In the genomic region with DNA sequence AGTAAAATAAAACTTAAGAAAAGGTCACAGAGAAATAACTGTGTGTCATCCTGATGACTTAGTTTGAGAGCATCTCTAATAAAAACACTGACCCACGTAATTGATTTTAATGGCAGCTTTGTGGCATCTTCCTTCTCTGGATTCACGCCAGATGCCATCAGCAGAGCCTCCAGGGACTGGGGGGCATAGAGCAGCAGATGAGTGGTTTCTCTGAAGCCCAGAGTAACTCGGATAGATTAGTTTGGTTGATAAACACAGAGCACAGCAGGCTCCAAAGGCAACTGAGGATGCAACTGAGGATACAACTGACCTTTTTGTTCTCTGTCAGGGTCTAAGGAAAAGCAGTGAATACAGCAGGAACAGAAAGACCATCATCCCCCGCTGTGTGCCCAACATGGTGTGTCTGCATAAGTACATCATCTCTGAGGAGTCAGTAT, we compare ENCODE assay signal across 15 cellular contexts.
A peak's percentile ranks its signal among the peaks of the same experiment; 100 is the strongest.
DNase-seq lines count a peak whose midpoint lies in the region; ATAC-seq, FAIRE-seq and TF ChIP-seq lines count a peak whose summit lies in the region.
"Had no signal": no experiment of that assay in that cellular context is flagged by ENCODE, and none has a peak within 500 bp of the region (broad histone marks: within the 10 kb centered on the region; RNA-seq: fewer than 3 reads in every experiment).

No MANE protein-coding gene starts in this region.

- no peak overlapping the region for H3K4me3 ChIP-seq in kidney (ENCODE audit: low read length in 2 of 2)
- H3K4me3 ChIP-seq: lower lobe of right lung, psoas muscle, thoracic aorta had no signal

- no peak overlapping the region for H3K27ac ChIP-seq in kidney (ENCODE audit: low read depth in 2 of 2, low read length in 2 of 2)
- H3K27ac ChIP-seq: foreskin keratinocyte, lower lobe of right lung, psoas muscle, thoracic aorta had no signal

- H3K4me1 ChIP-seq in kidney (ENCODE audit: control insufficient read depth in 1 of 2, insufficient read depth in 1 of 2, low read depth in 1 of 2, low read length in 2 of 2): no peaks in the 10 kb centered on the region
- H3K4me1 ChIP-seq: foreskin keratinocyte, lower lobe of right lung, psoas muscle had no signal

- no peaks in the 10 kb centered on the region for H3K9me3 Mint-ChIP-seq in activated T-helper 2 cell treated with anti-CD3 and anti-CD28 coated beads, Interferon-gamma antibody, Interleukin-2, Interleukin-4, amounts not matched to agents 10 μg/mL and 5 μg/mL and 100 μg/mL, durations not matched to agents 14 hours and 24 hours and 36 hours
- H3K9me3 Mint-ChIP-seq: activated CD4-positive, alpha-beta T cell treated with anti-CD3 and anti-CD28 coated beads, Interleukin-2, amount 10 ng/mL, durations not matched to agents 24 days and 14 days; activated naive CD4-positive, alpha-beta T cell treated with anti-CD3 and anti-CD28 coated beads for 36 hours had no signal

- no peaks in the 10 kb centered on the region for H3K9me3 ChIP-seq in kidney (ENCODE audit: control insufficient read depth in 1 of 2, low read length in 2 of 2)
- H3K9me3 ChIP-seq: lower lobe of right lung, psoas muscle, thoracic aorta had no signal

- no peaks in the 10 kb centered on the region for H3K27me3 Mint-ChIP-seq in activated T-helper 2 cell treated with anti-CD3 and anti-CD28 coated beads, Interferon-gamma antibody, Interleukin-2, Interleukin-4, amounts not matched to agents 10 μg/mL and 5 μg/mL and 100 μg/mL, durations not matched to agents 14 hours and 24 hours and 36 hours (ENCODE audit: low read depth)
- H3K27me3 Mint-ChIP-seq: activated CD4-positive, alpha-beta T cell treated with anti-CD3 and anti-CD28 coated beads, Interleukin-2, amount 10 ng/mL, durations not matched to agents 24 days and 14 days had no signal

- ATAC-seq in SK-N-SH treated with all-trans-retinoic acid at 6 μM for 48 hours (peak; percentile 74), GM21528 (IDR thresholded peaks at IDR 0.05; ENCODE audit: low FRiP score, unreplicated experiment) (no peak)
- ATAC-seq: foreskin keratinocyte, lower lobe of right lung, psoas muscle had no signal

- FAIRE-seq in kidney (lab: Jason Lieb, UNC): no peak

- H3K27ac Mint-ChIP-seq in activated T-helper 2 cell treated with anti-CD3 and anti-CD28 coated beads, Interferon-gamma antibody, Interleukin-2, Interleukin-4, amounts not matched to agents 10 μg/mL and 5 μg/mL and 100 μg/mL, durations not matched to agents 14 hours and 24 hours and 36 hours: no peak overlapping the region
- H3K27ac Mint-ChIP-seq: activated CD4-positive, alpha-beta T cell treated with anti-CD3 and anti-CD28 coated beads, Interleukin-2, amount 10 ng/mL, durations not matched to agents 24 days and 14 days; activated naive CD4-positive, alpha-beta T cell treated with anti-CD3 and anti-CD28 coated beads for 36 hours had no signal

- intact Hi-C loops in kidney (cut with DNase I): no loop called here
- intact Hi-C loops in activated T-helper 2 cell treated with anti-CD3 and anti-CD28 coated beads, Interferon-gamma antibody, Interleukin-2, Interleukin-4, amounts not matched to agents 10 μg/mL and 5 μg/mL and 100 μg/mL, durations not matched to agents 14 hours and 24 hours and 36 hours (cut with micrococcal nuclease): no loop called here

- no peaks in the 10 kb centered on the region for H3K36me3 ChIP-seq in kidney (ENCODE audit: control insufficient read depth in 1 of 2, insufficient read depth in 2 of 2, low read length in 2 of 2)

- peak; percentile 44 for DNase-seq in COR-L47 (lab: John Stamatoyannopoulos, UW)
- peak; percentile 82 for DNase-seq in M059J (ENCODE audit: low read depth)
- DNase-seq in kidney glomerular epithelial cell (lab: John Stamatoyannopoulos, UW): peak; percentile 16
- DNase-seq in NCI-H2029 (lab: John Stamatoyannopoulos, UW): no peak
- no peak for DNase-seq in kidney
- DNase-seq in activated T-helper 2 cell treated with anti-CD3 and anti-CD28 coated beads, Interferon-gamma antibody, Interleukin-2, Interleukin-4, amounts not matched to agents 10 μg/mL and 5 μg/mL and 100 μg/mL, durations not matched to agents 14 hours and 24 hours and 36 hours (ENCODE audit: low spot score): no peak
- DNase-seq: activated CD4-positive, alpha-beta T cell treated with anti-CD3 and anti-CD28 coated beads, Interleukin-2, amount 10 ng/mL, durations not matched to agents 24 days and 14 days; activated naive CD4-positive, alpha-beta T cell treated with anti-CD3 and anti-CD28 coated beads for 36 hours; foreskin keratinocyte; lower lobe of right lung; NCI-H226; psoas muscle had no signal

- H3K4me1 Mint-ChIP-seq in activated T-helper 2 cell treated with anti-CD3 and anti-CD28 coated beads, Interferon-gamma antibody, Interleukin-2, Interleukin-4, amounts not matched to agents 10 μg/mL and 5 μg/mL and 100 μg/mL, durations not matched to agents 14 hours and 24 hours and 36 hours (ENCODE audit: low read depth): peaks cover 7% of the 10 kb centered on the region

- H3K4me3 Mint-ChIP-seq in activated T-helper 2 cell treated with anti-CD3 and anti-CD28 coated beads, Interferon-gamma antibody, Interleukin-2, Interleukin-4, amounts not matched to agents 10 μg/mL and 5 μg/mL and 100 μg/mL, durations not matched to agents 14 hours and 24 hours and 36 hours (ENCODE audit: low read depth): no peak overlapping the region
- H3K4me3 Mint-ChIP-seq: activated CD4-positive, alpha-beta T cell treated with anti-CD3 and anti-CD28 coated beads, Interleukin-2, amount 10 ng/mL, durations not matched to agents 24 days and 14 days; activated naive CD4-positive, alpha-beta T cell treated with anti-CD3 and anti-CD28 coated beads for 36 hours had no signal

- H3K9ac ChIP-seq in kidney (ENCODE audit: low read length in 2 of 2): no peak overlapping the region

- H3K36me3 Mint-ChIP-seq in activated T-helper 2 cell treated with anti-CD3 and anti-CD28 coated beads, Interferon-gamma antibody, Interleukin-2, Interleukin-4, amounts not matched to agents 10 μg/mL and 5 μg/mL and 100 μg/mL, durations not matched to agents 14 hours and 24 hours and 36 hours (ENCODE audit: low read depth): no peaks in the 10 kb centered on the region

- TF ChIP-seq CTCF in kidney (IDR thresholded peaks at IDR 0.05; ENCODE audit: borderline replicate concordance, extremely low read depth, insufficient read depth): no peak

TF ChIP-seq in SK-N-SH treated with all-trans-retinoic acid at 6 μM for 48 hours, 23 proteins besides CTCF, POLR2A, EP300 and RAD21:
- TF ChIP-seq TCF4 (CRISPR knock-in tag; IDR thresholded peaks at IDR 0.05; ENCODE audit: borderline replicate concordance) (no peak), ZNF8 (CRISPR knock-in tag; IDR thresholded peaks at IDR 0.05) (no peak), ZC3H10 (CRISPR knock-in tag; IDR thresholded peaks at IDR 0.05) (no peak), ZFP3 (CRISPR knock-in tag; IDR thresholded peaks at IDR 0.05) (no peak)
- TF ChIP-seq, protein P1, sequence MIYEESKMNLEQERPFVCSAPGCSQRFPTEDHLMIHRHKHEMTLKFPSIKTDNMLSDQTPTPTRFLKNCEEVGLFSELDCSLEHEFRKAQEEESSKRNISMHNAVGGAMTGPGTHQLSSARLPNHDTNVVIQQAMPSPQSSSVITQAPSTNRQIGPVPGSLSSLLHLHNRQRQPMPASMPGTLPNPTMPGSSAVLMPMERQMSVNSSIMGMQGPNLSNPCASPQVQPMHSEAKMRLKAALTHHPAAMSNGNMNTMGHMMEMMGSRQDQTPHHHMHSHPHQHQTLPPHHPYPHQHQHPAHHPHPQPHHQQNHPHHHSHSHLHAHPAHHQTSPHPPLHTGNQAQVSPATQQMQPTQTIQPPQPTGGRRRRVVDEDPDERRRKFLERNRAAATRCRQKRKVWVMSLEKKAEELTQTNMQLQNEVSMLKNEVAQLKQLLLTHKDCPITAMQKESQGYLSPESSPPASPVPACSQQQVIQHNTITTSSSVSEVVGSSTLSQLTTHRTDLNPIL (CRISPR knock-in tag; IDR thresholded peaks at IDR 0.05; ENCODE audit: low read depth): no peak
- TF ChIP-seq, protein P2, sequence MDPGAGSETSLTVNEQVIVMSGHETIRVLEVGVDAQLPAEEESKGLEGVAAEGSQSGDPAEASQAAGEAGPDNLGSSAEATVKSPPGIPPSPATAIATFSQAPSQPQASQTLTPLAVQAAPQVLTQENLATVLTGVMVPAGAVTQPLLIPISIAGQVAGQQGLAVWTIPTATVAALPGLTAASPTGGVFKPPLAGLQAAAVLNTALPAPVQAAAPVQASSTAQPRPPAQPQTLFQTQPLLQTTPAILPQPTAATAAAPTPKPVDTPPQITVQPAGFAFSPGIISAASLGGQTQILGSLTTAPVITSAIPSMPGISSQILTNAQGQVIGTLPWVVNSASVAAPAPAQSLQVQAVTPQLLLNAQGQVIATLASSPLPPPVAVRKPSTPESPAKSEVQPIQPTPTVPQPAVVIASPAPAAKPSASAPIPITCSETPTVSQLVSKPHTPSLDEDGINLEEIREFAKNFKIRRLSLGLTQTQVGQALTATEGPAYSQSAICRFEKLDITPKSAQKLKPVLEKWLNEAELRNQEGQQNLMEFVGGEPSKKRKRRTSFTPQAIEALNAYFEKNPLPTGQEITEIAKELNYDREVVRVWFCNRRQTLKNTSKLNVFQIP (CRISPR knock-in tag; IDR thresholded peaks at IDR 0.05; ENCODE audit: borderline replicate concordance, low read depth): no peak
TF ChIP-seq in SK-N-SH treated with all-trans-retinoic acid at 6 μM for 48 hours: peak in this region for 0.

Comparison
In these comparisons a context has a peak if more than half of its experiments do, and no peak if none do; other contexts are left out.
1. DNase-seq: peak in COR-L47 (single experiment), M059J (single experiment) and kidney glomerular epithelial cell (single experiment); none in NCI-H2029 (single experiment), kidney (single experiment) and activated T-helper 2 cell treated with anti-CD3 and anti-CD28 coated beads, Interferon-gamma antibody, Interleukin-2, Interleukin-4, amounts not matched to agents 10 μg/mL and 5 μg/mL and 100 μg/mL, durations not matched to agents 14 hours and 24 hours and 36 hours (single experiment).